22 cellular contexts compared by ENCODE assay signal in the genomic region with DNA sequence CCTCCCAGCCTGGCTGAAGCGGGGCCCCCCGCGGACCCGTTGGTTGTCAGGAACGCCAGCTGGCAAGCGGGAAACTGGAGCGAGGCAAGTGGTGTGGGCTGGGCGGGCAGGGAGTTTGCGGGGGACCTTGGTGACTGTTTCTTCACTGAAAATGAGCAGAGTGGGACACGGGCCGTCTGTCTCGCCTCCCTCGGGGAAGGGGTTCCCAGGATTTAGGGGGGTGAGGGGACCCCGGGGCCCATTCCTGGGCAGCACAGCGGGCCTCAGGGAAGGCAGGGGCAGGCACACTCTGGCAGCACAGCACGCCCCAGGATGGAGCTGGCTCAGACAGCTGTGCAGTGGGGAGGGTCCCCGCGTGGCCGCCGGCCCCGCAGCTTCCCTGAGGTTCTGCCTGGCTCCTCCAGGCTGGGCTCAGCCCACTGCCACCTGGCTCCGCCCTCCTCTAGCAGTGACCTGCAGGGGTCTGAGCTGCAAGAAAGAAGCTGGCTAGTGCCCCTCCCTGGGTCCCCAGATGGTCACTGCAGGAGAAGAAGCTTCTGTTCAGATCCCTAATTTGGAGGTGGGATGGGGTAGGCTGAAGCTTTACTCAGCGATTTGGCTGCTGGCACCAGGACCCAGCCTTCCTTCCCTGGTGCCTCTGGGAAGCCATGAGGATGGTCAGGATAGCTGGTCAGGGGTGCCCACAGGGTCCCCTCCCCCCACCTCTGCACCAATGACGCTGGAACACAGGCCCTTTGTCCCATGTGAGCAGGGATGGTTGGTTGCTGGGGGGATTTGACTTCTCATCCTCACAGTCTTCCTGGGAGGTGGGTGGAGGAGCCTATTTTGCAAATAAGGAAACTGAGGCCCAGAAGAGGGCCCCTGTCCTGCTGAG.
DNase-seq lines count a peak whose midpoint lies in the region; ATAC-seq and TF ChIP-seq lines count a peak whose summit lies in the region.
"Had no signal": no experiment of that assay in that cellular context is flagged by ENCODE, and none has a peak within 500 bp of the region (broad histone marks: within the 10 kb centered on the region; RNA-seq: fewer than 3 reads in every experiment).

No MANE protein-coding gene starts in this region.

- no peak for TF ChIP-seq CTCF in mucosa of descending colon (IDR thresholded peaks at IDR 0.05)
- TF ChIP-seq CTCF in brain microvascular endothelial cell (IDR thresholded peaks at IDR 0.05; ENCODE audit: low read depth, low read length, missing control alignments), result no peak

- no peak overlapping the region for H3K27ac ChIP-seq in BLaER1 treated with 17β-estradiol and CSF1 and Interleukin-3, amounts not matched to agents 10 nM and 100 nM
- no peak overlapping the region for H3K27ac ChIP-seq in brain microvascular endothelial cell
- H3K27ac ChIP-seq: heart right ventricle, left ventricle myocardium inferior, stomach, tibial artery had no signal

- no peak overlapping the region for H3K4me3 ChIP-seq in BLaER1 treated with 17β-estradiol and CSF1 and Interleukin-3, amounts not matched to agents 10 nM and 100 nM
- H3K4me3 ChIP-seq in mucosa of descending colon (no peak overlapping the region), brain microvascular endothelial cell (ENCODE audit: low read depth, low read length) (no peak overlapping the region)
- H3K4me3 ChIP-seq: heart right ventricle, left ventricle myocardium inferior, stomach, tibial artery had no signal

- in situ Hi-C loops in G401 (cut with HindIII; ENCODE audit: low sequenced_read_pairs), result no loop called here
- in situ Hi-C loops in brain microvascular endothelial cell (cut with HindIII; ENCODE audit: low pct_ligation_motif_present, low sequenced_read_pairs), result no loop called here

- intact Hi-C loops in mucosa of descending colon (cut with DNase I, micrococcal nuclease), result no loop called here

- peak overlapping the region in 9 of 11 experiments; percentile 78 to 97 (median 89); a peak in 18 of 22 replicates for H3K4me2 ChIP-seq in BLaER1 treated with 17β-estradiol and CSF1 and Interleukin-3, amounts not matched to agents 10 nM and 100 nM

- H3K27me3 ChIP-seq in BLaER1 treated with 17β-estradiol and CSF1 and Interleukin-3, amounts not matched to agents 10 nM and 100 nM, result no peaks in the 10 kb centered on the region
- no peaks in the 10 kb centered on the region for H3K27me3 ChIP-seq in brain microvascular endothelial cell (replicated peaks)
- H3K27me3 ChIP-seq: heart right ventricle had no signal

- H3K36me3 ChIP-seq in BLaER1 treated with 17β-estradiol and CSF1 and Interleukin-3, amounts not matched to agents 10 nM and 100 nM, result no peaks in the 10 kb centered on the region
- H3K36me3 ChIP-seq in mucosa of descending colon (ENCODE audit: low read depth) (no peaks in the 10 kb centered on the region), brain microvascular endothelial cell (replicated peaks) (no peaks in the 10 kb centered on the region)
- H3K36me3 ChIP-seq: heart right ventricle, left ventricle myocardium inferior, stomach, tibial artery had no signal

- no peaks in the 10 kb centered on the region for H3K9me3 ChIP-seq in BLaER1 treated with 17β-estradiol and CSF1 and Interleukin-3, amounts not matched to agents 10 nM and 100 nM (replicated peaks in 1 of 11)
- H3K9me3 ChIP-seq in mucosa of descending colon, result no peaks in the 10 kb centered on the region
- H3K9me3 ChIP-seq: heart right ventricle, left ventricle myocardium inferior, stomach, tibial artery had no signal

- H3K9ac ChIP-seq in BLaER1 treated with 17β-estradiol and CSF1 and Interleukin-3, amounts not matched to agents 10 nM and 100 nM, result 0 out of 22 replicates have a peak overlapping the region, but pooled peaks of 2 of the 11 experiments have one; percentile 17 to 23

- no peak for ATAC-seq in mucosa of descending colon
- ATAC-seq in HG02884 (IDR thresholded peaks at IDR 0.05; ENCODE audit: unreplicated experiment), result no peak
- ATAC-seq: heart right ventricle had no signal

- peaks cover 0 to 17% (median 10%) of the 10 kb centered on the region in 11 experiments; a peak in 10 of 22 replicates for H4K20me1 ChIP-seq in BLaER1 treated with 17β-estradiol and CSF1 and Interleukin-3, amounts not matched to agents 10 nM and 100 nM

- DNase-seq in G401 (ENCODE audit: low spot score) (peak; percentile 59), astrocyte of the hippocampus (ENCODE audit: low read depth, low spot score) (peak; percentile 51), mucosa of descending colon (peak in 2 of 3 donors; percentile 23 to 50), brain microvascular endothelial cell (no peak), occipital lobe (lab: John Stamatoyannopoulos, UW) (no peak)
- DNase-seq: activated B cell treated with CpG ODN at 0.5 μM for 24 hours; activated CD4-positive, alpha-beta memory T cell treated with anti-CD3 and anti-CD28 coated beads for 36 hours; activated CD8-positive, alpha-beta memory T cell treated with anti-CD3 and anti-CD28 coated beads, Interleukin-2, amount 50 U/mL, for 48 hours; CD4-positive, alpha-beta T cell; effector CD8-positive, alpha-beta T cell; foreskin fibroblast; heart right ventricle; left ventricle myocardium inferior; NCI-H1436 treated with DMSO at 0.1 percent for 48 hours; NCI-H774; stimulated activated CD8-positive, alpha-beta memory T cell treated with anti-CD3 and anti-CD28 coated beads, Interleukin-4, amount 100 ng/mL, for 48 hours; SW 1271; T1000 had no signal

- peaks cover 25 to 83% (median 75%) of the 10 kb centered on the region in 10 experiments for H3K4me1 ChIP-seq in BLaER1 treated with 17β-estradiol and CSF1 and Interleukin-3, amounts not matched to agents 10 nM and 100 nM
- no peaks in the 10 kb centered on the region for H3K4me1 ChIP-seq in mucosa of descending colon (ENCODE audit: low read depth)

Comparison
In these comparisons a context has a peak if more than half of its experiments do, and no peak if none do; other contexts are left out.
1. DNase-seq: peak in G401 (single experiment), astrocyte of the hippocampus (single experiment) and mucosa of descending colon (2 of 3); none in brain microvascular endothelial cell (single experiment) and occipital lobe (single experiment).